ENCODE assay signal across 18 cellular contexts in genomic region chr9:129548571-129549135, GRCh38.
DNase-seq lines count a peak whose midpoint lies in the region; ATAC-seq and TF ChIP-seq lines count a peak whose summit lies in the region.
"Had no signal": no experiment of that assay in that cellular context is flagged by ENCODE, and none has a peak within 500 bp of the region (broad histone marks: within the 10 kb centered on the region; RNA-seq: fewer than 3 reads in every experiment).

No MANE protein-coding gene starts in this region.

- H3K27ac Mint-ChIP-seq in activated naive CD4-positive, alpha-beta T cell treated with anti-CD3 and anti-CD28 coated beads, Interleukin-2, amount 50 U/mL, for 24 hours = no peak overlapping the region
- H3K27ac Mint-ChIP-seq in stimulated activated naive B cell treated with anti-CD40 and anti-IgM and Interleukin-4, amounts not matched to agents 10 μg/mL and 1 μg/mL and 100 μg/mL, for 72 hours = no peak overlapping the region
- H3K27ac Mint-ChIP-seq: activated CD8-positive, alpha-beta T cell treated with anti-CD3 and anti-CD28 coated beads, Interleukin-2, amount 10 ng/mL, durations not matched to agents 7 days and 5 days; memory B cell had no signal

- H3K36me3 ChIP-seq in psoas muscle (ENCODE audit: insufficient read depth in 1 of 2, low read depth in 1 of 2) = no peaks in the 10 kb centered on the region

- peaks cover 4% of the 10 kb centered on the region for H3K4me1 ChIP-seq in psoas muscle

- H3K36me3 Mint-ChIP-seq in activated naive CD4-positive, alpha-beta T cell treated with anti-CD3 and anti-CD28 coated beads, Interleukin-2, amount 50 U/mL, for 24 hours = no peaks in the 10 kb centered on the region
- no peaks in the 10 kb centered on the region for H3K36me3 Mint-ChIP-seq in stimulated activated naive B cell treated with anti-CD40 and anti-IgM and Interleukin-4, amounts not matched to agents 10 μg/mL and 1 μg/mL and 100 μg/mL, for 72 hours
- H3K36me3 Mint-ChIP-seq: CD4-positive, CD25-positive, alpha-beta regulatory T cell; memory B cell had no signal

- intact Hi-C loops in psoas muscle (cut with DNase I) = loop anchor here in 1 of 2 donors (5.0 kb wide), 1 partner anchor 51 kb away; no protein-coding TSS in a partner anchor

- H3K27me3 ChIP-seq in layer of hippocampus (ENCODE audit: control insufficient read depth, insufficient read depth, low read length) (no peaks in the 10 kb centered on the region), psoas muscle (ENCODE audit: insufficient read depth in 3 of 3, low read length in 2 of 3) (peaks cover 0 to 9% (median 4%) of the 10 kb centered on the region in 3 donors)

- H3K9me3 Mint-ChIP-seq in activated naive CD4-positive, alpha-beta T cell treated with anti-CD3 and anti-CD28 coated beads, Interleukin-2, amount 50 U/mL, for 24 hours = no peaks in the 10 kb centered on the region
- H3K9me3 Mint-ChIP-seq in stimulated activated naive B cell treated with anti-CD40 and anti-IgM and Interleukin-4, amounts not matched to agents 10 μg/mL and 1 μg/mL and 100 μg/mL, for 72 hours = no peaks in the 10 kb centered on the region
- H3K9me3 Mint-ChIP-seq: memory B cell had no signal

- TF ChIP-seq CTCF in psoas muscle (IDR thresholded peaks at IDR 0.05) = no peak

- H3K9me3 ChIP-seq in psoas muscle = no peaks in the 10 kb centered on the region

- no peak overlapping the region for H3K4me3 ChIP-seq in psoas muscle

- H3K4me1 Mint-ChIP-seq in activated naive CD4-positive, alpha-beta T cell treated with anti-CD3 and anti-CD28 coated beads, Interleukin-2, amount 50 U/mL, for 24 hours = peaks cover 5% of the 10 kb centered on the region
- H3K4me1 Mint-ChIP-seq in stimulated activated naive B cell treated with anti-CD40 and anti-IgM and Interleukin-4, amounts not matched to agents 10 μg/mL and 1 μg/mL and 100 μg/mL, for 72 hours = peaks cover 6 to 7% of the 10 kb centered on the region in 2 donors

- no peak for DNase-seq in activated naive CD4-positive, alpha-beta T cell treated with Interleukin-2 at 50 U/mL for 16 hours
- peak in 1 of 2 donors; percentile 53 for DNase-seq in psoas muscle
- DNase-seq in NCI-H226 = no peak
- DNase-seq in stimulated activated naive B cell treated with anti-CD40 and anti-IgM and Interleukin-4, amounts not matched to agents 10 μg/mL and 1 μg/mL and 100 μg/mL, for 72 hours = no peak
- DNase-seq: activated CD8-positive, alpha-beta T cell treated with anti-CD3 and anti-CD28 coated beads, Interleukin-2, amount 10 ng/mL, durations not matched to agents 7 days and 5 days; activated effector memory CD4-positive, alpha-beta T cell treated with anti-CD3 and anti-CD28 coated beads, Interleukin-2, amount 50 U/mL, for 16 hours; CD4-positive, CD25-positive, alpha-beta regulatory T cell; central memory CD4-positive, alpha-beta T cell; erythroblast; KG1; NCI-H1436 treated with DMSO at 0.1 percent for 48 hours; NCI-H774 had no signal

- WGBS in psoas muscle, 3 donors = 43 to 54% (median 51%) methylated on average over 11 of the region's 11 CpGs

- H3K27ac ChIP-seq in layer of hippocampus (ENCODE audit: low read depth, low read length) (peak overlapping the region; percentile 76), psoas muscle (peak overlapping the region; percentile 24)
- H3K27ac ChIP-seq: 22Rv1 had no signal

- peak in 2 of 4 donors; percentile 18 to 39 for ATAC-seq in psoas muscle
- no peak for ATAC-seq in HG03097 (IDR thresholded peaks at IDR 0.05; ENCODE audit: low FRiP score, unreplicated experiment)
- ATAC-seq in GM19324 (IDR thresholded peaks at IDR 0.05; ENCODE audit: low FRiP score, unreplicated experiment) = no peak
- ATAC-seq in stimulated activated naive B cell treated with anti-CD40 and anti-IgM and Interleukin-4, amounts not matched to agents 10 μg/mL and 1 μg/mL and 100 μg/mL, for 72 hours (replicated peaks) = no peak
- ATAC-seq: activated CD8-positive, alpha-beta T cell treated with anti-CD3 and anti-CD28 coated beads, Interleukin-2, amount 10 ng/mL, durations not matched to agents 7 days and 5 days had no signal

- H3K4me3 Mint-ChIP-seq in activated naive CD4-positive, alpha-beta T cell treated with anti-CD3 and anti-CD28 coated beads, Interleukin-2, amount 50 U/mL, for 24 hours = peak overlapping the region; percentile 7
- no peak overlapping the region for H3K4me3 Mint-ChIP-seq in stimulated activated naive B cell treated with anti-CD40 and anti-IgM and Interleukin-4, amounts not matched to agents 10 μg/mL and 1 μg/mL and 100 μg/mL, for 72 hours

- H3K27me3 Mint-ChIP-seq in activated naive CD4-positive, alpha-beta T cell treated with anti-CD3 and anti-CD28 coated beads, Interleukin-2, amount 50 U/mL, for 24 hours = peaks cover 9% of the 10 kb centered on the region
- H3K27me3 Mint-ChIP-seq in stimulated activated naive B cell treated with anti-CD40 and anti-IgM and Interleukin-4, amounts not matched to agents 10 μg/mL and 1 μg/mL and 100 μg/mL, for 72 hours = peaks cover 70 to 87% of the 10 kb centered on the region in 2 donors
